ENCODE assay signal across 21 cellular contexts in genomic region chr15:85116925-85117646, GRCh38.
A peak's percentile ranks its signal among the peaks of the same experiment; 100 is the strongest.
DNase-seq lines count a peak whose midpoint lies in the region; ATAC-seq lines count a peak whose summit lies in the region.
"Had no signal": no experiment of that assay in that cellular context is flagged by ENCODE, and none has a peak within 500 bp of the region (broad histone marks: within the 10 kb centered on the region; RNA-seq: fewer than 3 reads in every experiment).

No MANE protein-coding gene starts in this region.

- POLR2A ChIA-PET in activated CD4-positive, alpha-beta T cell treated with anti-CD3 and anti-CD28 coated beads for 36 hours (lab: Charles Lee): no interaction called here
- POLR2A ChIA-PET in activated CD4-positive, alpha-beta T cell treated with anti-CD3 and anti-CD28 coated beads, Interleukin-2, amount 10 ng/mL, durations not matched to agents 7 days and 5 days (lab: Charles Lee): no interaction called here

- H3K27me3 Mint-ChIP-seq in activated CD4-positive, alpha-beta T cell treated with anti-CD3 and anti-CD28 coated beads for 36 hours: no peaks in the 10 kb centered on the region
- H3K27me3 Mint-ChIP-seq in activated CD4-positive, alpha-beta T cell treated with anti-CD3 and anti-CD28 coated beads, Interleukin-2, amount 10 ng/mL, durations not matched to agents 7 days and 5 days: no peaks in the 10 kb centered on the region
- H3K27me3 Mint-ChIP-seq in stimulated activated naive B cell treated with anti-CD40 and anti-IgM and Interleukin-4, amounts not matched to agents 10 μg/mL and 1 μg/mL and 100 μg/mL, for 72 hours: no peaks in the 10 kb centered on the region

- no peaks in the 10 kb centered on the region for H3K9me3 Mint-ChIP-seq in activated CD4-positive, alpha-beta T cell treated with anti-CD3 and anti-CD28 coated beads for 36 hours (ENCODE audit: low read depth)
- H3K9me3 Mint-ChIP-seq in activated CD4-positive, alpha-beta T cell treated with anti-CD3 and anti-CD28 coated beads, Interleukin-2, amount 10 ng/mL, durations not matched to agents 7 days and 5 days: no peaks in the 10 kb centered on the region
- H3K9me3 Mint-ChIP-seq in stimulated activated naive B cell treated with anti-CD40 and anti-IgM and Interleukin-4, amounts not matched to agents 10 μg/mL and 1 μg/mL and 100 μg/mL, for 72 hours: no peaks in the 10 kb centered on the region
- H3K9me3 Mint-ChIP-seq: activated naive CD4-positive, alpha-beta T cell treated with anti-CD3 and anti-CD28 coated beads for 36 hours had no signal

- H3K27ac Mint-ChIP-seq in activated CD4-positive, alpha-beta T cell treated with anti-CD3 and anti-CD28 coated beads for 36 hours: peak overlapping the region; percentile 53
- H3K27ac Mint-ChIP-seq in activated CD4-positive, alpha-beta T cell treated with anti-CD3 and anti-CD28 coated beads, Interleukin-2, amount 10 ng/mL, durations not matched to agents 7 days and 5 days: no peak overlapping the region
- H3K27ac Mint-ChIP-seq in stimulated activated naive B cell treated with anti-CD40 and anti-IgM and Interleukin-4, amounts not matched to agents 10 μg/mL and 1 μg/mL and 100 μg/mL, for 72 hours: peak overlapping the region; percentile 65
- H3K27ac Mint-ChIP-seq: activated naive CD4-positive, alpha-beta T cell treated with anti-CD3 and anti-CD28 coated beads for 36 hours had no signal

- H3K4me3 Mint-ChIP-seq in activated CD4-positive, alpha-beta T cell treated with anti-CD3 and anti-CD28 coated beads for 36 hours: no peak overlapping the region
- no peak overlapping the region for H3K4me3 Mint-ChIP-seq in activated CD4-positive, alpha-beta T cell treated with anti-CD3 and anti-CD28 coated beads, Interleukin-2, amount 10 ng/mL, durations not matched to agents 7 days and 5 days
- no peak overlapping the region for H3K4me3 Mint-ChIP-seq in stimulated activated naive B cell treated with anti-CD40 and anti-IgM and Interleukin-4, amounts not matched to agents 10 μg/mL and 1 μg/mL and 100 μg/mL, for 72 hours
- H3K4me3 Mint-ChIP-seq: activated naive CD4-positive, alpha-beta T cell treated with anti-CD3 and anti-CD28 coated beads for 36 hours had no signal

- peaks cover 10% of the 10 kb centered on the region for H3K4me1 Mint-ChIP-seq in activated CD4-positive, alpha-beta T cell treated with anti-CD3 and anti-CD28 coated beads for 36 hours
- no peaks in the 10 kb centered on the region for H3K4me1 Mint-ChIP-seq in activated CD4-positive, alpha-beta T cell treated with anti-CD3 and anti-CD28 coated beads, Interleukin-2, amount 10 ng/mL, durations not matched to agents 7 days and 5 days
- peaks cover 4 to 21% of the 10 kb centered on the region in 2 donors for H3K4me1 Mint-ChIP-seq in stimulated activated naive B cell treated with anti-CD40 and anti-IgM and Interleukin-4, amounts not matched to agents 10 μg/mL and 1 μg/mL and 100 μg/mL, for 72 hours

- peak overlapping the region; percentile 60 for H3K27ac ChIP-seq in caudate nucleus (ENCODE audit: low read depth, low read length)
- H3K27ac ChIP-seq: KMS-11, Peyer's patch, upper lobe of right lung had no signal

- DNase-seq in activated CD4-positive, alpha-beta T cell treated with anti-CD3 and anti-CD28 coated beads for 36 hours: no peak
- no peak for DNase-seq in activated CD4-positive, alpha-beta T cell treated with anti-CD3 and anti-CD28 coated beads, Interleukin-2, amount 10 ng/mL, durations not matched to agents 7 days and 5 days
- DNase-seq in caudate nucleus (lab: John Stamatoyannopoulos, UW) (no peak), T-helper 9 cell (no peak), NCI-H2107 (lab: John Stamatoyannopoulos, UW) (no peak)
- peak; percentile 21 for DNase-seq in stimulated activated naive B cell treated with anti-CD40 and anti-IgM and Interleukin-4, amounts not matched to agents 10 μg/mL and 1 μg/mL and 100 μg/mL, for 72 hours
- DNase-seq: 8988T; activated naive CD4-positive, alpha-beta T cell treated with anti-CD3 and anti-CD28 coated beads for 36 hours; BE2C; mammary epithelial cell; NCI-H1048; NCI-H1930; NCI-H510A; NK-92 treated with Interleukin-12 subunit alpha and Interleukin-12 subunit beta, amount 100 ng/mL, for 24 hours; Peyer's patch; right cardiac atrium; stimulated activated naive CD4-positive, alpha-beta T cell treated with Interleukin-2 at 50 U/mL for 16 hours; upper lobe of right lung had no signal

- peaks cover 43% of the 10 kb centered on the region for H3K36me3 Mint-ChIP-seq in activated CD4-positive, alpha-beta T cell treated with anti-CD3 and anti-CD28 coated beads for 36 hours (ENCODE audit: low read depth)
- H3K36me3 Mint-ChIP-seq in activated CD4-positive, alpha-beta T cell treated with anti-CD3 and anti-CD28 coated beads, Interleukin-2, amount 10 ng/mL, durations not matched to agents 7 days and 5 days (ENCODE audit: low read depth): peaks cover 16% of the 10 kb centered on the region
- H3K36me3 Mint-ChIP-seq in stimulated activated naive B cell treated with anti-CD40 and anti-IgM and Interleukin-4, amounts not matched to agents 10 μg/mL and 1 μg/mL and 100 μg/mL, for 72 hours: peaks cover 53 to 70% of the 10 kb centered on the region in 2 donors

- intact Hi-C loops in activated CD4-positive, alpha-beta T cell treated with anti-CD3 and anti-CD28 coated beads for 36 hours (cut with DNase I, micrococcal nuclease): no loop called here

- ATAC-seq in activated CD4-positive, alpha-beta T cell treated with anti-CD3 and anti-CD28 coated beads for 36 hours: no peak
- peak; percentile 48 for ATAC-seq in HG02623 (IDR thresholded peaks at IDR 0.05; ENCODE audit: unreplicated experiment)
- ATAC-seq in stimulated activated naive B cell treated with anti-CD40 and anti-IgM and Interleukin-4, amounts not matched to agents 10 μg/mL and 1 μg/mL and 100 μg/mL, for 72 hours (replicated peaks): peak; percentile 73
- no peak for ATAC-seq in HG03565 (IDR thresholded peaks at IDR 0.05; ENCODE audit: unreplicated experiment)
- ATAC-seq: right cardiac atrium, upper lobe of right lung had no signal

- CTCF ChIA-PET in activated CD4-positive, alpha-beta T cell treated with anti-CD3 and anti-CD28 coated beads for 36 hours (lab: Charles Lee): interaction anchor here (0.7 kb wide), 1 partner anchor 213 kb away, joined by 6 read pairs; no protein-coding TSS in a partner anchor
- CTCF ChIA-PET in activated CD4-positive, alpha-beta T cell treated with anti-CD3 and anti-CD28 coated beads, Interleukin-2, amount 10 ng/mL, durations not matched to agents 7 days and 5 days (lab: Charles Lee): interaction anchor here (1.1 kb wide), 1 partner anchor 12 kb away, joined by 3 read pairs; no protein-coding TSS in a partner anchor

Comparison
In these comparisons a context has a peak if more than half of its experiments do, and no peak if none do; other contexts are left out.
1. ATAC-seq: peak in HG02623 (single experiment) and stimulated activated naive B cell treated with anti-CD40 and anti-IgM and Interleukin-4, amounts not matched to agents 10 μg/mL and 1 μg/mL and 100 μg/mL, for 72 hours (2 of 2); none in activated CD4-positive, alpha-beta T cell treated with anti-CD3 and anti-CD28 coated beads for 36 hours (single experiment) and HG03565 (single experiment).